1 cellular context compared by ENCODE assay signal in the genomic region with DNA sequence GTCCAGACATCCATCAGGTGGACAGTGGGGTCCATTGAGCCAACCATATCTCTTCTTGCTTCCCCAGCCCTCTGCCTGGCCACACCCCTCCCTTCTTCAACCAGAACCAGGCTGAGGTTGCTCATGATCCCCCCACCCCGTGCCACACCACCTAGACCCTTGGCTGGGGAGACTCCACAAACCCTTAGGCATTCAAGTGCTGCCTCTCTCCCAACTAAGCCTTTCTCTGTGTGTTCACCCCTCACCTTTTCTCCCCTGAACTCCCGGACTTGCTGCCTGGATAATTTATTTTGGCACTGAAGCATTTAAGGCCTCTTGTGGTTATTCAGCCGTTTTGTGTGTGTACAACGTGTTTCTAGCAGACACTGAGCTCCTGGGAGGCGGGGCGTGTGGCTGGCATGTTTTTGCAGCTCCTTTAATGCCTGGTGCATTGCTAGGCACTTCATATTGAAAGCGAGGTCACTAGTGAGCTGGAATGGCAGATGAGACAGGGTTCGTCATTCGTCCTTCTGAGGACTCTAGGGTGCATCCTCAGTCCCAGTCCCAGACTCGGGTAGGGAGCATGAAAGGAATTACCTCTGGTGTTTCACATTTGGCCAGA.
TF ChIP-seq lines count a peak whose summit lies in the region.

No MANE protein-coding gene starts in this region.

TF ChIP-seq in IMR-90, 13 proteins besides CTCF, POLR2A, EP300 and RAD21 (continued from another document):
- TF ChIP-seq ELK1 (IDR thresholded peaks at IDR 0.05; ENCODE audit: borderline replicate concordance, low read depth, low read length) (no peak), CHD1 (IDR thresholded peaks at IDR 0.05; ENCODE audit: low read depth, low read length) (no peak), NFE2L2 (IDR thresholded peaks at IDR 0.05; ENCODE audit: low read depth, low read length) (no peak)
TF ChIP-seq in IMR-90: peak in this region for 0.
